11 cellular contexts compared by ENCODE assay signal in genomic region chr2:130337735-130338325, GRCh38. TPM values are rescaled to one million over a fixed set of nuclear protein-coding genes. Genes with fewer than 3 reads are reported as not detected.
A peak's percentile ranks its signal among the peaks of the same experiment; 100 is the strongest.
DNase-seq lines count a peak whose midpoint lies in the region; ATAC-seq and TF ChIP-seq lines count a peak whose summit lies in the region.
"Had no signal": no experiment of that assay in that cellular context is flagged by ENCODE, and none has a peak within 500 bp of the region (broad histone marks: within the 10 kb centered on the region; RNA-seq: fewer than 3 reads in every experiment).

No MANE protein-coding gene starts in this region.

- H3K36me3 ChIP-seq in mammary epithelial cell (ENCODE audit: insufficient read depth, low read length) (no peaks in the 10 kb centered on the region), esophagus squamous epithelium (peaks cover 0 to 35% (median 0%) of the 10 kb centered on the region in 3 donors)

- dilution Hi-C loops in mammary epithelial cell (cut with HindIII; ENCODE audit: low sequenced_read_pairs): no loop called here

- CTCF ChIA-PET in AG04450 (lab: Charles Lee) (interaction anchor here (2.0 kb wide), 1 partner anchor 156 kb away, joined by 13 read pairs; the partner anchor contains the start of gene SMPD4), mammary epithelial cell (lab: Charles Lee; ENCODE audit: low non-redundant PET) (interaction anchor here (0.5 to 1.8 kb wide), 2 partner anchors 156 to 158 kb away, joined by 4 to 30 read pairs; partner anchors contain the start of gene SMPD4)

- H3K27me3 ChIP-seq in AG04450 (ENCODE audit: control insufficient read depth, insufficient read depth, low read length): no peaks in the 10 kb centered on the region
- no peaks in the 10 kb centered on the region for H3K27me3 ChIP-seq in mammary epithelial cell (ENCODE audit: insufficient read depth, low read length)
- H3K27me3 ChIP-seq in esophagus squamous epithelium: no peaks in the 10 kb centered on the region

- no peak for TF ChIP-seq CTCF in AG04450 (IDR thresholded peaks at IDR 0.05; ENCODE audit: low read depth, low read length)
- no peak for TF ChIP-seq CTCF in mammary epithelial cell (conservative IDR thresholded peaks at IDR 0.05 in 1 of 2, IDR thresholded peaks at IDR 0.05 in 1 of 2; ENCODE audit: extremely low read depth in 1 of 2, insufficient read depth in 1 of 2, low read depth in 1 of 2, low read length in 2 of 2)
- TF ChIP-seq CTCF in esophagus squamous epithelium (IDR thresholded peaks at IDR 0.05): no peak

- H2AFZ ChIP-seq in mammary epithelial cell (ENCODE audit: low read depth, low read length): no peak overlapping the region

- H3K27ac Mint-ChIP-seq in activated naive CD4-positive, alpha-beta T cell treated with anti-CD3 and anti-CD28 coated beads, Interleukin-2, amount 50 U/mL, for 72 hours: peak overlapping the region in 1 of 2 donors; percentile 22

- no peak for TF ChIP-seq POLR2A in esophagus squamous epithelium (IDR thresholded peaks at IDR 0.05)

- H3K9ac ChIP-seq in mammary epithelial cell (ENCODE audit: insufficient read depth, low read length): no peak overlapping the region

- peak overlapping the region; percentile 64 for H3K4me3 ChIP-seq in AG04450 (ENCODE audit: low read depth, low read length)
- no peak overlapping the region for H3K4me3 ChIP-seq in mammary epithelial cell (replicated peaks in 1 of 3; ENCODE audit: insufficient read depth in 1 of 3, low read depth in 2 of 3, low read length in 3 of 3)
- H3K4me3 ChIP-seq in esophagus squamous epithelium: no peak overlapping the region

- H3K27ac ChIP-seq in AG04450 (ENCODE audit: low read depth, low read length) (peak overlapping the region; percentile 84), mammary epithelial cell (ENCODE audit: insufficient read depth, low read depth, low read length) (no peak overlapping the region), esophagus squamous epithelium (peak overlapping the region in 2 of 4 donors; percentile 28 to 49)

- no peaks in the 10 kb centered on the region for H4K20me1 ChIP-seq in mammary epithelial cell (ENCODE audit: insufficient read depth, low read length)

- peaks cover 8 to 10% of the 10 kb centered on the region in 2 donors for H3K36me3 Mint-ChIP-seq in activated naive CD4-positive, alpha-beta T cell treated with anti-CD3 and anti-CD28 coated beads, Interleukin-2, amount 50 U/mL, for 72 hours

- H3K9me3 Mint-ChIP-seq in activated naive CD4-positive, alpha-beta T cell treated with anti-CD3 and anti-CD28 coated beads, Interleukin-2, amount 50 U/mL, for 72 hours: no peaks in the 10 kb centered on the region
- H3K9me3 Mint-ChIP-seq: central memory CD8-positive, alpha-beta T cell had no signal

- POLR2A ChIA-PET in AG04450 (lab: Yijun Ruan, JAX): interaction anchor here (0.7 to 1.0 kb wide), 3 partner anchors 10 to 35 kb away, joined by 3 to 5 read pairs (median 5); partner anchors contain the start of gene PTPN18

- intact Hi-C loops in mammary epithelial cell (cut with micrococcal nuclease) (no loop called here), esophagus squamous epithelium (cut with DNase I) (no loop called here)

- DNase-seq in AG04450 (ENCODE audit: low read depth, low spot score): peak; percentile 73
- peak; percentile 37 for DNase-seq in HT1080 (ENCODE audit: low read depth)
- DNase-seq in mammary epithelial cell: peak; percentile 38
- DNase-seq in kidney tubule cell (ENCODE audit: low spot score): peak; percentile 43
- no peak for DNase-seq in NCI-H128 (lab: John Stamatoyannopoulos, UW; ENCODE audit: unreplicated experiment)
- no peak for DNase-seq in esophagus squamous epithelium (lab: John Stamatoyannopoulos, UW)
- DNase-seq in activated naive CD4-positive, alpha-beta T cell treated with anti-CD3 and anti-CD28 coated beads, Interleukin-2, amount 50 U/mL, for 72 hours (ENCODE audit: low spot score in 2 of 2): no peak
- DNase-seq: DND-41 had no signal

- WGBS in mammary epithelial cell (ENCODE audit: low coverage, missing lambda C conversion rate): 86% methylated on average over 8 of the region's 8 CpGs
- WGBS in esophagus squamous epithelium, 2 donors: 67 to 70% methylated on average over 8 of the region's 8 CpGs

- in situ Hi-C loops in mammary epithelial cell (cut with MboI; ENCODE audit: low sequenced_read_pairs in 2 of 2): loop anchor here (10.0 to 25.0 kb wide), 3 partner anchors 153 to 403 kb away; partner anchors contain the start of genes MZT2B (in 1 of the 2) and SMPD4 (in 1 of the 2)

- H3K79me2 ChIP-seq in mammary epithelial cell (ENCODE audit: insufficient read depth, low read length): peaks cover under 1% of the 10 kb centered on the region

- no peak for ATAC-seq in GM21529 (IDR thresholded peaks at IDR 0.05; ENCODE audit: unreplicated experiment)
- ATAC-seq in activated naive CD4-positive, alpha-beta T cell treated with anti-CD3 and anti-CD28 coated beads, Interleukin-2, amount 50 U/mL, for 72 hours: no peak
- ATAC-seq: activated CD4-positive, CD25-positive, alpha-beta regulatory T cell treated with anti-CD3 and anti-CD28 coated beads, Interleukin-2, amount 50 U/mL, for 24 hours had no signal

- peaks cover 13% of the 10 kb centered on the region for H3K4me1 ChIP-seq in mammary epithelial cell (ENCODE audit: insufficient read depth, low read length)
- H3K4me1 ChIP-seq in esophagus squamous epithelium: peaks cover 8 to 33% (median 10%) of the 10 kb centered on the region in 3 donors

- BruUV-seq in mammary epithelial cell (replicated peaks; lab: Mats Ljungman, UMichigan): no TSS peak

- no peak overlapping the region for H3K4me2 ChIP-seq in mammary epithelial cell (ENCODE audit: insufficient read depth, low read depth, low read length)

- H3K9me3 ChIP-seq in AG04450 (ENCODE audit: control insufficient read depth, insufficient read depth, low read length) (0 out of 2 replicates have a peak, but pooled peaks cover 2% of the 10 kb centered on the region), mammary epithelial cell (replicated peaks; ENCODE audit: insufficient read depth, low read length) (no peaks in the 10 kb centered on the region), esophagus squamous epithelium (no peaks in the 10 kb centered on the region)

RNA-seq across cellular contexts. Expression of gene IMP4, which starts 4.9 kb away (rescaled TPM):
- polyA plus RNA-seq in AG04450 (2011; rRNA removed) (51.0 and 79.5 TPM in 2 replicates), mammary epithelial cell (136 TPM)
- polyA minus RNA-seq in AG04450 (2011; rRNA and poly(A)+ RNA removed): 39.6 and 80.1 TPM in 2 replicates
- 213 and 223 TPM in 2 replicates for total RNA-seq in HT1080 (2014; rRNA removed; shearing (Covaris generic))
- polyA plus RNA-seq in HT1080 (2015; cell fraction: cytosol; rRNA removed): 171 and 185 TPM in 2 replicates
- polyA plus RNA-seq in HT1080 (2015; cell fraction: nucleus; rRNA removed): 155 and 170 TPM in 2 replicates
- total RNA-seq in mammary epithelial cell (10 to 100 TPM; 81.6 to 83.9 TPM), esophagus squamous epithelium (100 to 1,000 TPM in 2 of 4 donors, 10 to 100 TPM in 2; 69.2 to 112 (median 91.2) TPM)
- 64.2 TPM for polyA minus RNA-seq in mammary epithelial cell
- 100 to 1,000 TPM in 1 of 2 donors, 10 to 100 TPM in 1; 91.0 to 106 TPM for total RNA-seq in activated naive CD4-positive, alpha-beta T cell treated with anti-CD3 and anti-CD28 coated beads, Interleukin-2, amount 50 U/mL, for 72 hours

RNA-seq across cellular contexts. Expression of gene PTPN18, which starts 18.0 kb away (rescaled TPM):
- polyA plus RNA-seq in AG04450 (2011; rRNA removed): 10.1 and 11.6 TPM in 2 replicates
- 12.2 and 15.6 TPM in 2 replicates for polyA minus RNA-seq in AG04450 (2011; rRNA and poly(A)+ RNA removed)
- 13.5 and 20.3 TPM in 2 replicates for total RNA-seq in HT1080 (2014; rRNA removed; shearing (Covaris generic))
- 29.9 and 33.0 TPM in 2 replicates for polyA plus RNA-seq in HT1080 (2015; cell fraction: cytosol; rRNA removed)
- polyA plus RNA-seq in HT1080 (2015; cell fraction: nucleus; rRNA removed): 38.4 and 43.8 TPM in 2 replicates
- 10 to 100 TPM; 18.8 to 39.5 TPM for total RNA-seq in mammary epithelial cell
- 33.0 TPM for polyA plus RNA-seq in mammary epithelial cell
- 30.3 TPM for polyA minus RNA-seq in mammary epithelial cell
- 10 to 100 TPM; 26.8 to 43.6 (median 35.5) TPM for total RNA-seq in esophagus squamous epithelium
- total RNA-seq in activated naive CD4-positive, alpha-beta T cell treated with anti-CD3 and anti-CD28 coated beads, Interleukin-2, amount 50 U/mL, for 72 hours: 10 to 100 TPM; 28.3 to 62.1 TPM

Comparison
In these comparisons a context has a peak if more than half of its experiments do, and no peak if none do; other contexts are left out.
1. DNase-seq: peak in AG04450 (single experiment), HT1080 (single experiment), mammary epithelial cell (single experiment) and kidney tubule cell (single experiment); none in NCI-H128 (single experiment), esophagus squamous epithelium (single experiment) and activated naive CD4-positive, alpha-beta T cell treated with anti-CD3 and anti-CD28 coated beads, Interleukin-2, amount 50 U/mL, for 72 hours (0 of 2).